18 cellular contexts compared by ENCODE assay signal in the genomic region with DNA sequence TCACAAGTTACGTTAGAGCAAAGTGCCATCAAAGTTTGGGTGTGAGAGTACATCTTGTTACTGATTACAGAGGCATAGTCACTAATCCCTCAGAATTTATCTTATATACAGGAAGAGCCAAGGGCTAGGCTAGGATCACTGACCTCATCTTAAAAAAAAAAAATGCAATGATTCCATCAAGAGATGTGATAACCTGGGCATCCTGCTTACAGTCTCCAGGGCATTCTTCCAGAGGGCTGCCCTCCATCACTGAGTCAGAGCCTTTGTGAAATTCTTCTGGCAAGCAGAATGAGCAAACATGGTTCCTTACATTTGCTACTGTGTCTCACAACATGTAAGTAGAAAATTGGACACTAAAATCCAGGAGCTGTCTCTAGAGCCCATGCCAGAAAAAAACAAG.
DNase-seq lines count a peak whose midpoint lies in the region; ATAC-seq and TF ChIP-seq lines count a peak whose summit lies in the region.
"Had no signal": no experiment of that assay in that cellular context is flagged by ENCODE, and none has a peak within 500 bp of the region (broad histone marks: within the 10 kb centered on the region; RNA-seq: fewer than 3 reads in every experiment).

No MANE protein-coding gene starts in this region.

- H3K4me1 Mint-ChIP-seq in MCF 10A (ENCODE audit: insufficient read depth, unreplicated experiment): peaks cover 16% of the 10 kb centered on the region
- H3K4me1 Mint-ChIP-seq in stimulated activated naive CD8-positive, alpha-beta T cell treated with anti-CD3 and anti-CD28 coated beads, Interleukin-15, amount 100 ng/mL, for 72 hours: no peaks in the 10 kb centered on the region

- H3K9me3 Mint-ChIP-seq in MCF 10A (ENCODE audit: unreplicated experiment): peaks cover 21% of the 10 kb centered on the region
- peaks cover 14 to 16% of the 10 kb centered on the region in 2 donors for H3K9me3 Mint-ChIP-seq in stimulated activated naive CD8-positive, alpha-beta T cell treated with anti-CD3 and anti-CD28 coated beads, Interleukin-15, amount 100 ng/mL, for 72 hours

- intact Hi-C loops in MCF 10A (cut with micrococcal nuclease) (no loop called here), breast epithelium (cut with DNase I; ENCODE audit: low total_unique reads) (no loop called here)

- POLR2A ChIA-PET in MCF 10A (lab: Yijun Ruan, JAX): interaction anchor here (0.6 to 1.7 kb wide), 7 partner anchors 8 to 395 kb away, joined by 3 to 5 read pairs (median 4); no protein-coding TSS in a partner anchor

- no peak for ATAC-seq in stimulated activated naive CD8-positive, alpha-beta T cell treated with anti-CD3 and anti-CD28 coated beads, Interleukin-15, amount 100 ng/mL, for 72 hours
- ATAC-seq in omental fat pad (ENCODE audit: low FRiP score): no peak
- ATAC-seq: activated T-cell treated with anti-CD3 and anti-CD28 coated beads, Interleukin-2, amount 50 U/mL, for 4 hours; natural killer cell treated with Interleukin-12 subunit alpha and Interleukin-12 subunit beta and Interleukin-15 and Interleukin-18, amount 100 ng/mL, for 72 hours had no signal

- H3K36me3 Mint-ChIP-seq in MCF 10A (ENCODE audit: insufficient read depth, unreplicated experiment): no peaks in the 10 kb centered on the region

- DNase-seq in MCF 10A (ENCODE audit: unreplicated experiment): peak; percentile 87
- no peak for DNase-seq in breast epithelium (ENCODE audit: low spot score in 2 of 2)
- DNase-seq in amniotic epithelial cell (ENCODE audit: low read depth): peak; percentile 96
- peak; percentile 83 to 87 for DNase-seq in foreskin fibroblast
- DNase-seq in stimulated activated naive CD8-positive, alpha-beta T cell treated with anti-CD3 and anti-CD28 coated beads, Interleukin-15, amount 100 ng/mL, for 72 hours: no peak
- DNase-seq in iPS-NIHi7 (ENCODE audit: extremely low spot score): no peak
- DNase-seq in putamen (ENCODE audit: low spot score): no peak
- no peak for DNase-seq in omental fat pad (ENCODE audit: low spot score)
- DNase-seq: activated CD4-positive, CD25-positive, alpha-beta regulatory T cell; activated T-cell treated with anti-CD3 and anti-CD28 coated beads, Interleukin-2, amount 50 U/mL, for 4 hours; DMS53; H7; NCI-H1930; NK-92 treated with Interleukin-12 subunit alpha and Interleukin-12 subunit beta, amount 100 ng/mL, for 24 hours had no signal

- H3K4me1 ChIP-seq in breast epithelium: no peaks in the 10 kb centered on the region
- H3K4me1 ChIP-seq: ascending aorta, tibial nerve had no signal

- TF ChIP-seq POLR2A in breast epithelium (IDR thresholded peaks at IDR 0.05): no peak

- CTCF ChIA-PET in MCF 10A (lab: Yijun Ruan, JAX): interaction anchor here (0.7 kb wide), 2 partner anchors 8 to 90 kb away, joined by 3 to 5 read pairs; no protein-coding TSS in a partner anchor

- H3K4me3 ChIP-seq in breast epithelium (no peak overlapping the region), foreskin fibroblast (ENCODE audit: low read depth in 1 of 2, low read length in 2 of 2) (no peak overlapping the region)
- H3K4me3 ChIP-seq: ascending aorta, tibial nerve had no signal

- TF ChIP-seq CTCF in MCF 10A (IDR thresholded peaks at IDR 0.05; ENCODE audit: unreplicated experiment) (no peak), breast epithelium (IDR thresholded peaks at IDR 0.05) (no peak), foreskin fibroblast (IDR thresholded peaks at IDR 0.05; ENCODE audit: low read depth, low read length) (no peak), omental fat pad (IDR thresholded peaks at IDR 0.05) (no peak)

- no peak overlapping the region for H3K27ac ChIP-seq in breast epithelium
- H3K27ac ChIP-seq: 22Rv1, ascending aorta, tibial nerve had no signal

- no peaks in the 10 kb centered on the region for H3K27me3 ChIP-seq in breast epithelium
- H3K27me3 ChIP-seq: ascending aorta, tibial nerve had no signal

- H3K4me3 Mint-ChIP-seq in MCF 10A (ENCODE audit: unreplicated experiment): no peak overlapping the region
- H3K4me3 Mint-ChIP-seq in stimulated activated naive CD8-positive, alpha-beta T cell treated with anti-CD3 and anti-CD28 coated beads, Interleukin-15, amount 100 ng/mL, for 72 hours: no peak overlapping the region
- H3K4me3 Mint-ChIP-seq: activated T-cell treated with anti-CD3 and anti-CD28 coated beads, Interleukin-2, amount 50 U/mL, for 4 hours; natural killer cell treated with Interleukin-12 subunit alpha and Interleukin-12 subunit beta and Interleukin-15 and Interleukin-18, amount 100 ng/mL, for 72 hours had no signal

- BruUV-seq in MCF 10A (replicated peaks; lab: Mats Ljungman, UMichigan): no TSS peak

- no peaks in the 10 kb centered on the region for H3K36me3 ChIP-seq in breast epithelium
- H3K36me3 ChIP-seq: ascending aorta had no signal

- no peaks in the 10 kb centered on the region for H3K27me3 Mint-ChIP-seq in MCF 10A (ENCODE audit: insufficient read depth, unreplicated experiment)
- no peaks in the 10 kb centered on the region for H3K27me3 Mint-ChIP-seq in stimulated activated naive CD8-positive, alpha-beta T cell treated with anti-CD3 and anti-CD28 coated beads, Interleukin-15, amount 100 ng/mL, for 72 hours
- H3K27me3 Mint-ChIP-seq: natural killer cell treated with Interleukin-12 subunit alpha and Interleukin-12 subunit beta and Interleukin-15 and Interleukin-18, amount 100 ng/mL, for 72 hours had no signal

- peak overlapping the region; percentile 90 for H3K27ac Mint-ChIP-seq in MCF 10A (ENCODE audit: low read depth, unreplicated experiment)
- H3K27ac Mint-ChIP-seq in stimulated activated naive CD8-positive, alpha-beta T cell treated with anti-CD3 and anti-CD28 coated beads, Interleukin-15, amount 100 ng/mL, for 72 hours: no peak overlapping the region
- H3K27ac Mint-ChIP-seq: natural killer cell treated with Interleukin-12 subunit alpha and Interleukin-12 subunit beta and Interleukin-15 and Interleukin-18, amount 100 ng/mL, for 72 hours had no signal

- peaks cover 12 to 31% of the 10 kb centered on the region in 2 donors for H3K9me3 ChIP-seq in breast epithelium

Comparison
In these comparisons a context has a peak if more than half of its experiments do, and no peak if none do; other contexts are left out.
1. DNase-seq: peak in MCF 10A (single experiment), amniotic epithelial cell (single experiment) and foreskin fibroblast (2 of 2); none in breast epithelium (0 of 2), stimulated activated naive CD8-positive, alpha-beta T cell treated with anti-CD3 and anti-CD28 coated beads, Interleukin-15, amount 100 ng/mL, for 72 hours (0 of 2), iPS-NIHi7 (single experiment), putamen (single experiment) and omental fat pad (single experiment).